15 cellular contexts compared by ENCODE assay signal in the genomic region with DNA sequence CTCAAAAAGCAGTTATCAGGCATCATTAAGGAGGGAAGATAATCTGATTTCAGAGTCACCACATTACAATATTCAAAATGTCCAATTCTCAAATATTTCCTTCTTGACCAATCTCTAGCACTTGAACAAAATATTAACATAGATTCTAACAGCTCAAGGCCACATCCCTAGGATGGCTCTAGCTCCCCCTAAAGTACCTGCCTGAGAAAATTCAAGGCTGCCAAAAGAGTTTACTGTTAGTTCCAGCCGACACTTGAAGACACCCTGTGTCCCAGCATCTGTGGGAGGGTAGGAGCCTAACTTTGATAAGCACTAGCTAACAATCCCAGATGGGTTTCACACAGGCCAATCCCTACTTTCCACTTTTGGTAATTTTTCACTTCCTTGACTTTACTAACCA.
"Had no signal": no experiment of that assay in that cellular context is flagged by ENCODE, and none has a peak within 500 bp of the region (broad histone marks: within the 10 kb centered on the region; RNA-seq: fewer than 3 reads in every experiment).

No MANE protein-coding gene starts in this region.

- H3K79me2 ChIP-seq: hepatocyte had no signal

- H3K36me3 ChIP-seq: cardiac muscle cell, gastroesophageal sphincter, stomach, thoracic aorta had no signal

- H3K27ac ChIP-seq: cardiac muscle cell, gastroesophageal sphincter, hepatocyte, parathyroid adenoma, stomach, thoracic aorta had no signal

- H3K4me1 ChIP-seq: gastroesophageal sphincter, parathyroid adenoma, stomach had no signal

- H3K9me3 Mint-ChIP-seq: activated CD8-positive, alpha-beta T cell treated with anti-CD3 and anti-CD28 coated beads for 36 hours; activated naive CD8-positive, alpha-beta T cell treated with anti-CD3 and anti-CD28 coated beads, Interleukin-2, amount 50 U/mL, for 24 hours had no signal

- DNase-seq: activated CD4-positive, alpha-beta T cell treated with anti-CD3 and anti-CD28 coated beads for 36 hours; activated CD8-positive, alpha-beta memory T cell treated with anti-CD3 and anti-CD28 coated beads, Interleukin-2, amount 50 U/mL, for 4 hours; activated CD8-positive, alpha-beta T cell treated with anti-CD3 and anti-CD28 coated beads for 36 hours; activated naive CD4-positive, alpha-beta T cell treated with Interleukin-2 at 50 U/mL for 16 hours; activated naive CD8-positive, alpha-beta T cell treated with anti-CD3 and anti-CD28 coated beads, Interleukin-2, amount 50 U/mL, for 24 hours; stimulated activated CD4-positive, alpha-beta T cell treated with anti-CD3 and anti-CD28 coated beads, Interleukin-4, amount 100 ng/mL, for 4 hours; stomach; T-helper 9 cell had no signal

- H3K27ac Mint-ChIP-seq: activated CD4-positive, alpha-beta T cell treated with anti-CD3 and anti-CD28 coated beads for 36 hours; activated CD8-positive, alpha-beta T cell treated with anti-CD3 and anti-CD28 coated beads for 36 hours; activated naive CD8-positive, alpha-beta T cell treated with anti-CD3 and anti-CD28 coated beads, Interleukin-2, amount 50 U/mL, for 24 hours had no signal

- H3K4me3 ChIP-seq: cardiac muscle cell, gastroesophageal sphincter, hepatocyte, stomach, thoracic aorta had no signal

- H3K9ac ChIP-seq: parathyroid adenoma had no signal

- H3K27me3 ChIP-seq: cardiac muscle cell, gastroesophageal sphincter, hepatocyte, stomach had no signal

- H3K9me3 ChIP-seq: gastroesophageal sphincter, stomach, thoracic aorta had no signal

- H3K27me3 Mint-ChIP-seq: activated CD4-positive, alpha-beta T cell treated with anti-CD3 and anti-CD28 coated beads for 36 hours; activated CD8-positive, alpha-beta T cell treated with anti-CD3 and anti-CD28 coated beads for 36 hours; activated naive CD8-positive, alpha-beta T cell treated with anti-CD3 and anti-CD28 coated beads, Interleukin-2, amount 50 U/mL, for 24 hours had no signal

- FAIRE-seq: astrocyte, colon had no signal

- ATAC-seq: activated CD4-positive, alpha-beta T cell treated with anti-CD3 and anti-CD28 coated beads for 36 hours; activated CD8-positive, alpha-beta T cell treated with anti-CD3 and anti-CD28 coated beads for 36 hours; activated naive CD8-positive, alpha-beta T cell treated with anti-CD3 and anti-CD28 coated beads, Interleukin-2, amount 50 U/mL, for 24 hours; gastroesophageal sphincter had no signal

- H2AFZ ChIP-seq: hepatocyte, parathyroid adenoma had no signal

- H3K4me3 Mint-ChIP-seq: activated CD4-positive, alpha-beta T cell treated with anti-CD3 and anti-CD28 coated beads for 36 hours; activated CD8-positive, alpha-beta T cell treated with anti-CD3 and anti-CD28 coated beads for 36 hours; activated naive CD8-positive, alpha-beta T cell treated with anti-CD3 and anti-CD28 coated beads, Interleukin-2, amount 50 U/mL, for 24 hours had no signal

- H3K4me2 ChIP-seq: hepatocyte had no signal
